10 cellular contexts compared by ENCODE assay signal in the genomic region with DNA sequence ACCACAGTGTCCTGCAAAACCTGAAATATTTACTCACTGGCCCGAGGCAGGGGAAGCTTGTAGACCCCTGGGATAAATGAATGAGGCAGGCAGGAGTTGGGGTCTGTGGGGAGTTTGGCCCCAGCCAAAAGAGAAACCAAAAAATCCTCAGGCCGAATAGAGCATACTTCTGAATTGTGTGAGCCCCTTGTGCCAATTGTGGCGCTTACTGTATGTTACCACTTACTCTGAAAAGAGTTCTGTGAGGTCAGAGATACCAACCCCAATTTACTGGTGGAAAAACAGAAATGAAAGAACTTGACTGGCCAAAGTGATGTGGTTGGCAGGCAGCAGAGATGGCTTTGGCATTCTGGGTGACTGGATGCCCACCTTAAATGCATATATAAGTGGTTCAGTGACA. TPM values are rescaled to one million over a fixed set of nuclear protein-coding genes. Genes with fewer than 3 reads are reported as not detected.
DNase-seq lines count a peak whose midpoint lies in the region; ATAC-seq and TF ChIP-seq lines count a peak whose summit lies in the region.
"Had no signal": no experiment of that assay in that cellular context is flagged by ENCODE, and none has a peak within 500 bp of the region (broad histone marks: within the 10 kb centered on the region; RNA-seq: fewer than 3 reads in every experiment).

No MANE protein-coding gene starts in this region.

- TF ChIP-seq CTCF in DOHH2 (IDR thresholded peaks at IDR 0.05; ENCODE audit: low read depth, low read length, poor library complexity, severe bottlenecking): no peak
- TF ChIP-seq CTCF in mucosa of descending colon (IDR thresholded peaks at IDR 0.05): no peak

- no peaks in the 10 kb centered on the region for H3K27me3 ChIP-seq in DOHH2 (ENCODE audit: control insufficient read depth, low read length)
- H3K27me3 ChIP-seq in HUES6 (ENCODE audit: control insufficient read depth, insufficient read depth, low read length): no peaks in the 10 kb centered on the region
- no peaks in the 10 kb centered on the region for H3K27me3 ChIP-seq in naive thymus-derived CD4-positive, alpha-beta T cell (ENCODE audit: control insufficient read depth in 2 of 2, insufficient read depth in 2 of 2, low read length in 2 of 2)

- peak overlapping the region; percentile 69 for H3K4me2 ChIP-seq in DOHH2 (ENCODE audit: low read length)

- no peaks in the 10 kb centered on the region for H3K27me3 Mint-ChIP-seq in activated T-helper 2 cell treated with anti-CD3 and anti-CD28 coated beads, Interferon-gamma antibody, Interleukin-2, Interleukin-4, amounts not matched to agents 10 μg/mL and 5 μg/mL and 100 μg/mL, durations not matched to agents 14 hours and 24 hours and 36 hours (ENCODE audit: low read depth)
- no peaks in the 10 kb centered on the region for H3K27me3 Mint-ChIP-seq in naive thymus-derived CD4-positive, alpha-beta T cell

- DNase-seq in activated T-helper 2 cell treated with anti-CD3 and anti-CD28 coated beads, Interferon-gamma antibody, Interleukin-2, Interleukin-4, amounts not matched to agents 10 μg/mL and 5 μg/mL and 100 μg/mL, durations not matched to agents 14 hours and 24 hours and 36 hours (ENCODE audit: low spot score): no peak
- DNase-seq in naive thymus-derived CD4-positive, alpha-beta T cell: no peak
- no peak for DNase-seq in mucosa of descending colon
- no peak for DNase-seq in GM19238 (ENCODE audit: insufficient read length, low spot score)
- no peak for DNase-seq in midbrain (lab: John Stamatoyannopoulos, UW)
- DNase-seq: head of caudate nucleus had no signal

- H3K79me2 ChIP-seq in DOHH2 (ENCODE audit: control insufficient read depth, low read length): peaks cover 99% of the 10 kb centered on the region

- peaks cover 10% of the 10 kb centered on the region for H3F3A ChIP-seq in DOHH2 (ENCODE audit: control insufficient read depth, insufficient read depth)

- no peak overlapping the region for H3K9ac ChIP-seq in HUES6 (ENCODE audit: low read length)

- H3K36me3 ChIP-seq in DOHH2 (ENCODE audit: control insufficient read depth, low read length) (peaks cover 22% of the 10 kb centered on the region), HUES6 (ENCODE audit: control insufficient read depth, insufficient read depth, low read length) (no peaks in the 10 kb centered on the region), mucosa of descending colon (ENCODE audit: low read depth) (no peaks in the 10 kb centered on the region)
- H3K36me3 ChIP-seq in naive thymus-derived CD4-positive, alpha-beta T cell (ENCODE audit: control insufficient read depth in 2 of 3, insufficient read depth in 3 of 3, low read length in 3 of 3): no peaks in the 10 kb centered on the region

- H3K4me1 Mint-ChIP-seq in activated T-helper 2 cell treated with anti-CD3 and anti-CD28 coated beads, Interferon-gamma antibody, Interleukin-2, Interleukin-4, amounts not matched to agents 10 μg/mL and 5 μg/mL and 100 μg/mL, durations not matched to agents 14 hours and 24 hours and 36 hours (ENCODE audit: low read depth): peaks cover 22% of the 10 kb centered on the region
- peaks cover 16 to 36% (median 26%) of the 10 kb centered on the region in 7 donors for H3K4me1 Mint-ChIP-seq in naive thymus-derived CD4-positive, alpha-beta T cell

- CTCF ChIA-PET in naive thymus-derived CD4-positive, alpha-beta T cell (lab: Charles Lee): no interaction called here

- peaks cover 9% of the 10 kb centered on the region for H3K36me3 Mint-ChIP-seq in activated T-helper 2 cell treated with anti-CD3 and anti-CD28 coated beads, Interferon-gamma antibody, Interleukin-2, Interleukin-4, amounts not matched to agents 10 μg/mL and 5 μg/mL and 100 μg/mL, durations not matched to agents 14 hours and 24 hours and 36 hours (ENCODE audit: low read depth)
- peaks cover 0 to 5% (median 0%) of the 10 kb centered on the region in 5 donors for H3K36me3 Mint-ChIP-seq in naive thymus-derived CD4-positive, alpha-beta T cell

- intact Hi-C loops in activated T-helper 2 cell treated with anti-CD3 and anti-CD28 coated beads, Interferon-gamma antibody, Interleukin-2, Interleukin-4, amounts not matched to agents 10 μg/mL and 5 μg/mL and 100 μg/mL, durations not matched to agents 14 hours and 24 hours and 36 hours (cut with micrococcal nuclease): no loop called here
- intact Hi-C loops in naive thymus-derived CD4-positive, alpha-beta T cell (cut with micrococcal nuclease): loop anchor here in 1 of 2 donors (10.0 kb wide), 1 partner anchor 507 kb away; a partner anchor contains a TSS
- intact Hi-C loops in mucosa of descending colon (cut with DNase I, micrococcal nuclease): no loop called here

- H3K9me3 ChIP-seq in DOHH2 (ENCODE audit: control insufficient read depth, insufficient read depth, low read length) (no peaks in the 10 kb centered on the region), HUES6 (ENCODE audit: control insufficient read depth, insufficient read depth, low read depth, low read length) (no peaks in the 10 kb centered on the region), mucosa of descending colon (no peaks in the 10 kb centered on the region)
- H3K9me3 ChIP-seq in naive thymus-derived CD4-positive, alpha-beta T cell (ENCODE audit: control insufficient read depth in 2 of 3, low read length in 3 of 3): no peaks in the 10 kb centered on the region

- H3K27ac ChIP-seq in DOHH2 (ENCODE audit: low read depth, low read length) (peak overlapping the region; percentile 69), HUES6 (ENCODE audit: low read depth, low read length) (peak overlapping the region; percentile 65; the same call in 1 of the 2 replicates)
- H3K27ac ChIP-seq in naive thymus-derived CD4-positive, alpha-beta T cell (ENCODE audit: low read depth, low read length): peak overlapping the region; percentile 25

- peak overlapping the region; percentile 67 for H3K4me3 ChIP-seq in DOHH2 (ENCODE audit: low read length)
- no peak overlapping the region for H3K4me3 ChIP-seq in HUES6 (ENCODE audit: low read depth, low read length)
- H3K4me3 ChIP-seq in naive thymus-derived CD4-positive, alpha-beta T cell (ENCODE audit: low read length): no peak overlapping the region
- H3K4me3 ChIP-seq in mucosa of descending colon: no peak overlapping the region

- POLR2A ChIA-PET in naive thymus-derived CD4-positive, alpha-beta T cell (lab: Charles Lee): no interaction called here

- ATAC-seq in naive thymus-derived CD4-positive, alpha-beta T cell: no peak
- ATAC-seq in mucosa of descending colon: no peak
- ATAC-seq in GM21526 (IDR thresholded peaks at IDR 0.05; ENCODE audit: low FRiP score, unreplicated experiment): no peak

- H3K27ac Mint-ChIP-seq in activated T-helper 2 cell treated with anti-CD3 and anti-CD28 coated beads, Interferon-gamma antibody, Interleukin-2, Interleukin-4, amounts not matched to agents 10 μg/mL and 5 μg/mL and 100 μg/mL, durations not matched to agents 14 hours and 24 hours and 36 hours: peak overlapping the region; percentile 71
- H3K27ac Mint-ChIP-seq in naive thymus-derived CD4-positive, alpha-beta T cell: peak overlapping the region in 8 of 9 donors; percentile 13 to 78 (median 52)

- H3K9me3 Mint-ChIP-seq in activated T-helper 2 cell treated with anti-CD3 and anti-CD28 coated beads, Interferon-gamma antibody, Interleukin-2, Interleukin-4, amounts not matched to agents 10 μg/mL and 5 μg/mL and 100 μg/mL, durations not matched to agents 14 hours and 24 hours and 36 hours: no peaks in the 10 kb centered on the region
- H3K9me3 Mint-ChIP-seq in naive thymus-derived CD4-positive, alpha-beta T cell: peaks cover 0 to 2% (median 0%) of the 10 kb centered on the region in 11 donors

- H4K20me1 ChIP-seq in DOHH2 (ENCODE audit: control insufficient read depth, insufficient read depth, low read depth, low read length): no peaks in the 10 kb centered on the region

- H3K4me3 Mint-ChIP-seq in activated T-helper 2 cell treated with anti-CD3 and anti-CD28 coated beads, Interferon-gamma antibody, Interleukin-2, Interleukin-4, amounts not matched to agents 10 μg/mL and 5 μg/mL and 100 μg/mL, durations not matched to agents 14 hours and 24 hours and 36 hours (ENCODE audit: low read depth): peak overlapping the region; percentile 33
- peak overlapping the region in 1 of 10 donors; percentile 47 for H3K4me3 Mint-ChIP-seq in naive thymus-derived CD4-positive, alpha-beta T cell

- H3K9me2 ChIP-seq in DOHH2 (replicated peaks; ENCODE audit: control insufficient read depth, low read length): no peaks in the 10 kb centered on the region

- H3K4me1 ChIP-seq in DOHH2 (ENCODE audit: control insufficient read depth, low read length) (peaks cover 51% of the 10 kb centered on the region), HUES6 (ENCODE audit: control insufficient read depth, insufficient read depth, low read length) (peaks cover 42% of the 10 kb centered on the region), mucosa of descending colon (ENCODE audit: low read depth) (peaks cover 19% of the 10 kb centered on the region)
- H3K4me1 ChIP-seq in naive thymus-derived CD4-positive, alpha-beta T cell (ENCODE audit: control insufficient read depth in 2 of 2, insufficient read depth in 2 of 2, low read length in 2 of 2): peaks cover 0 to 6% of the 10 kb centered on the region in 2 donors

RNA-seq across cellular contexts. Expression of a gene that starts 6.9 kb away (rescaled TPM):
- 87.5 and 89.3 TPM in 2 replicates for total RNA-seq in activated T-helper 2 cell treated with anti-CD3 and anti-CD28 coated beads, Interferon-gamma antibody, Interleukin-2, Interleukin-4, amounts not matched to agents 10 μg/mL and 5 μg/mL and 100 μg/mL, durations not matched to agents 14 hours and 24 hours and 36 hours
- total RNA-seq in naive thymus-derived CD4-positive, alpha-beta T cell: 10 to 100 TPM; 21.3 to 43.1 (median 27.2) TPM
- under 1 TPM; 0.69 to 0.94 TPM for polyA plus RNA-seq in naive thymus-derived CD4-positive, alpha-beta T cell
- 10 to 100 TPM; 49.1 to 54.3 (median 49.7) TPM for total RNA-seq in mucosa of descending colon

RNA-seq across cellular contexts. Expression of a gene that starts 30.0 kb away (rescaled TPM):
- total RNA-seq in activated T-helper 2 cell treated with anti-CD3 and anti-CD28 coated beads, Interferon-gamma antibody, Interleukin-2, Interleukin-4, amounts not matched to agents 10 μg/mL and 5 μg/mL and 100 μg/mL, durations not matched to agents 14 hours and 24 hours and 36 hours: 3.9 and 4.3 TPM in 2 replicates
- total RNA-seq in naive thymus-derived CD4-positive, alpha-beta T cell: 10 to 100 TPM in 1 of 5 experiments, 1 to 10 TPM in 4; 2.5 to 50.5 (median 3.5) TPM
- 1 to 10 TPM; 1.4 to 2.8 TPM for polyA plus RNA-seq in naive thymus-derived CD4-positive, alpha-beta T cell
- 1 to 10 TPM in 1 of 3 donors, under 1 TPM in 2; 0.64 to 1.9 (median 0.73) TPM for total RNA-seq in mucosa of descending colon
- total RNA-seq: HT1080 had no signal

RNA-seq across cellular contexts. Expression of a gene that starts 42.2 kb away (rescaled TPM):
- total RNA-seq in activated T-helper 2 cell treated with anti-CD3 and anti-CD28 coated beads, Interferon-gamma antibody, Interleukin-2, Interleukin-4, amounts not matched to agents 10 μg/mL and 5 μg/mL and 100 μg/mL, durations not matched to agents 14 hours and 24 hours and 36 hours: 16.7 and 17.9 TPM in 2 replicates
- total RNA-seq in naive thymus-derived CD4-positive, alpha-beta T cell: 10 to 100 TPM in 2 of 5 experiments, 1 to 10 TPM in 3; 7.6 to 12.8 (median 9.9) TPM
- 10 to 100 TPM; 19.0 to 21.7 TPM for polyA plus RNA-seq in naive thymus-derived CD4-positive, alpha-beta T cell
- 10 to 100 TPM; 12.8 to 24.7 (median 15.3) TPM for total RNA-seq in mucosa of descending colon

RNA-seq across cellular contexts. Expression of a gene that starts 50.2 kb away (rescaled TPM):
- 25.0 and 25.9 TPM in 2 replicates for total RNA-seq in activated T-helper 2 cell treated with anti-CD3 and anti-CD28 coated beads, Interferon-gamma antibody, Interleukin-2, Interleukin-4, amounts not matched to agents 10 μg/mL and 5 μg/mL and 100 μg/mL, durations not matched to agents 14 hours and 24 hours and 36 hours
- 10 to 100 TPM; 20.5 to 27.9 (median 26.2) TPM for total RNA-seq in naive thymus-derived CD4-positive, alpha-beta T cell
- 10 to 100 TPM; 11.7 to 12.9 TPM for polyA plus RNA-seq in naive thymus-derived CD4-positive, alpha-beta T cell
- 10 to 100 TPM; 34.0 to 55.8 (median 55.2) TPM for total RNA-seq in mucosa of descending colon

RNA-seq across cellular contexts. Expression of a gene that starts 50.4 kb away (rescaled TPM):
- 18.8 and 19.0 TPM in 2 replicates for total RNA-seq in activated T-helper 2 cell treated with anti-CD3 and anti-CD28 coated beads, Interferon-gamma antibody, Interleukin-2, Interleukin-4, amounts not matched to agents 10 μg/mL and 5 μg/mL and 100 μg/mL, durations not matched to agents 14 hours and 24 hours and 36 hours
- total RNA-seq in naive thymus-derived CD4-positive, alpha-beta T cell: 10 to 100 TPM; 15.8 to 33.4 (median 24.7) TPM
- 10 to 100 TPM; 27.1 to 47.5 TPM for polyA plus RNA-seq in naive thymus-derived CD4-positive, alpha-beta T cell
- 10 to 100 TPM; 18.5 to 25.0 (median 22.7) TPM for total RNA-seq in mucosa of descending colon
